Comparison of ENCODE assay signal across 3 cellular contexts in genomic region chr7:105189859-105190492, GRCh38.
TF ChIP-seq lines count a peak whose summit lies in the region.

No MANE protein-coding gene starts in this region.

TF ChIP-seq in SK-N-SH treated with all-trans-retinoic acid at 6 μM for 48 hours, 23 proteins besides CTCF, POLR2A, EP300 and RAD21:
- TF ChIP-seq ZFP30 (CRISPR knock-in tag; IDR thresholded peaks at IDR 0.05) (no peak), TSHZ2 (CRISPR knock-in tag; IDR thresholded peaks at IDR 0.05) (no peak), ZC3H10 (CRISPR knock-in tag; IDR thresholded peaks at IDR 0.05) (no peak), CSDC2 (CRISPR knock-in tag; IDR thresholded peaks at IDR 0.05) (no peak), ZNF565 (CRISPR knock-in tag; conservative IDR thresholded peaks at IDR 0.05; ENCODE audit: low read depth) (no peak), CREB5 (CRISPR knock-in tag; IDR thresholded peaks at IDR 0.05; ENCODE audit: low read depth) (no peak), PPARA (CRISPR knock-in tag; IDR thresholded peaks at IDR 0.05; ENCODE audit: borderline replicate concordance) (no peak), ARNTL (CRISPR knock-in tag; IDR thresholded peaks at IDR 0.05; ENCODE audit: borderline replicate concordance, low read depth) (no peak), ZNF70 (CRISPR knock-in tag; IDR thresholded peaks at IDR 0.05) (no peak), BACH2 (CRISPR knock-in tag; IDR thresholded peaks at IDR 0.05; ENCODE audit: borderline replicate concordance) (no peak), CSRNP3 (CRISPR knock-in tag; IDR thresholded peaks at IDR 0.05) (no peak), TOX (CRISPR knock-in tag; IDR thresholded peaks at IDR 0.05; ENCODE audit: borderline replicate concordance) (no peak)

TF ChIP-seq in SK-N-SH, 30 proteins besides CTCF, POLR2A, EP300 and RAD21:
- no peak for TF ChIP-seq FOSL2 (IDR thresholded peaks at IDR 0.05; ENCODE audit: borderline replicate concordance, low read depth)
- no peak for TF ChIP-seq USF1 (IDR thresholded peaks at IDR 0.05; ENCODE audit: borderline replicate concordance, low read depth)
- no peak for TF ChIP-seq POLR2AphosphoS5 (IDR thresholded peaks at IDR 0.05; ENCODE audit: low read depth, low read length)
- no peak for TF ChIP-seq IRF3 (IDR thresholded peaks at IDR 0.05; ENCODE audit: low read depth, low read length)
- TF ChIP-seq SMC3 (IDR thresholded peaks at IDR 0.05; ENCODE audit: low read depth, low read length), result no peak
- no peak for TF ChIP-seq NRF1 (IDR thresholded peaks at IDR 0.05; ENCODE audit: low read depth, low read length)
- TF ChIP-seq EZH2phosphoT487 (IDR thresholded peaks at IDR 0.05; ENCODE audit: borderline replicate concordance, low read depth), result no peak
- TF ChIP-seq MAX (IDR thresholded peaks at IDR 0.05; ENCODE audit: low read depth), result no peak
- no peak for TF ChIP-seq GABPA (IDR thresholded peaks at IDR 0.05; ENCODE audit: low read depth)
- TF ChIP-seq RFX5 (IDR thresholded peaks at IDR 0.05; ENCODE audit: low read length), result no peak
- TF ChIP-seq MEF2A (IDR thresholded peaks at IDR 0.05; ENCODE audit: borderline replicate concordance, low read depth), result no peak
- no peak for TF ChIP-seq REST (IDR thresholded peaks at IDR 0.05; ENCODE audit: low read depth, low read length)
- TF ChIP-seq YY1 (IDR thresholded peaks at IDR 0.05; ENCODE audit: low read depth), result no peak
- no peak for TF ChIP-seq TCF12 (IDR thresholded peaks at IDR 0.05)
- TF ChIP-seq USF2 (IDR thresholded peaks at IDR 0.05; ENCODE audit: borderline replicate concordance, low read depth, low read length), result no peak
- no peak for TF ChIP-seq RXRA (IDR thresholded peaks at IDR 0.05; ENCODE audit: borderline replicate concordance, low read depth)
- TF ChIP-seq ELF1 (IDR thresholded peaks at IDR 0.05), result no peak
- TF ChIP-seq TAF1 (IDR thresholded peaks at IDR 0.05; ENCODE audit: borderline replicate concordance, low read depth, low read length), result no peak
- TF ChIP-seq TEAD4 (IDR thresholded peaks at IDR 0.05; ENCODE audit: borderline replicate concordance, insufficient read depth), result no peak
TF ChIP-seq in SK-N-SH: peak in this region for 0.

TF ChIP-seq in IMR-90, 13 proteins besides CTCF, POLR2A, EP300 and RAD21:
- TF ChIP-seq CEBPB (IDR thresholded peaks at IDR 0.05; ENCODE audit: low read depth, low read length) (no peak), MAFK (IDR thresholded peaks at IDR 0.05; ENCODE audit: low read depth, low read length) (no peak), ELK1 (IDR thresholded peaks at IDR 0.05; ENCODE audit: borderline replicate concordance, low read depth, low read length) (no peak), RCOR1 (IDR thresholded peaks at IDR 0.05; ENCODE audit: insufficient replicate concordance, low read length) (no peak)
